13 cellular contexts compared by ENCODE assay signal in the genomic region with DNA sequence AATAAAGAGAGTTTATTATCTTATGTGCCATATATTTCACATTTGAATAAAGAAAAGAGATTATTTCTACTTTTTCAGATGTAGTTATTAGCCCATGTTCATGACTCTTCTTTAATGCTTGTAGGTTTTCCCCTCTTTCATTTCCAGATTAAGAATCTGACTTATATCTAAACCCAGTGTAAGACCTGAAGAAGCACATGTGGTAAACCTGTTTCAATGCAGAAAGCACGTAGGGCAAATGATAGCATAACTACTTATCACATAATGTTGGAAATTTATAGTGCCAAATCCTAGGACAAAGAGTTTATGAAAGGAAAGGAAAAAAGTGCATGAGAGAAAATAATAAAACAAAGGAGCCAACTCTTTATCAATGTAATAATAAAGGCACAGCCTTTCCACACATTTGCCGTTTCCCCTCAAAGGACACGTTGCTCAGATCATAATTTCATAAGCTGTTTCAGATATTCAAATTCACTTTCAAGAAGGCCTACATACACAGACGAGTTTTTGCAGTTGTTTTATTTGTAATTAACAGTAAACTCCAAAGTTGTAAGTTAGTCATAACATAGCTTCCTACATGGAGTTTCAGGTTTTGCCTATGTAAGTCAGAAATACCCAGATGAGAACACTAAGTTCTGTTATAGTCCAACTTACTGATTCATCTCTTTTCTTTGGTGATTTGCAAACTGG.
DNase-seq lines count a peak whose midpoint lies in the region; ATAC-seq and TF ChIP-seq lines count a peak whose summit lies in the region.
"Had no signal": no experiment of that assay in that cellular context is flagged by ENCODE, and none has a peak within 500 bp of the region (broad histone marks: within the 10 kb centered on the region; RNA-seq: fewer than 3 reads in every experiment).

No MANE protein-coding gene starts in this region.

- intact Hi-C loops in CD4-positive, alpha-beta memory T cell (cut with micrococcal nuclease) = no loop called here

- DNase-seq in GM12865 (ENCODE audit: low read depth) (peak; percentile 72), KG1 (lab: John Stamatoyannopoulos, UW) (no peak), NCI-H1105 (lab: John Stamatoyannopoulos, UW) (no peak)
- no peak for DNase-seq in stimulated activated CD8-positive, alpha-beta memory T cell treated with anti-CD3 and anti-CD28 coated beads, Interleukin-4, amount 100 ng/mL, for 48 hours
- no peak for DNase-seq in CD4-positive, alpha-beta memory T cell
- DNase-seq: CD4-positive, alpha-beta T cell; kidney; MG63; NCI-H82; T-helper 9 cell had no signal

- peak overlapping the region in 3 of 8 donors; percentile 20 to 43 (median 38) for H3K4me3 Mint-ChIP-seq in CD4-positive, alpha-beta memory T cell
- H3K4me3 Mint-ChIP-seq: CD4-positive, alpha-beta T cell had no signal

- H3K4me3 ChIP-seq in GM12865 (ENCODE audit: low read depth, low read length) = no peak overlapping the region
- H3K4me3 ChIP-seq in CD4-positive, alpha-beta memory T cell (ENCODE audit: low read length in 2 of 2) = no peak overlapping the region
- H3K4me3 ChIP-seq: MG63 had no signal

- TF ChIP-seq CTCF in GM12865 (IDR thresholded peaks at IDR 0.05; ENCODE audit: insufficient read depth, low read depth, low read length, missing control alignments) = no peak

- H3K9me3 Mint-ChIP-seq in CD4-positive, alpha-beta memory T cell = peaks cover 0 to under 1% (median 0%) of the 10 kb centered on the region in 8 donors
- H3K9me3 Mint-ChIP-seq: CD4-positive, alpha-beta T cell had no signal

- peaks cover 5 to 13% (median 10%) of the 10 kb centered on the region in 4 donors for H3K4me1 Mint-ChIP-seq in CD4-positive, alpha-beta memory T cell

- no peaks in the 10 kb centered on the region for H3K36me3 ChIP-seq in CD4-positive, alpha-beta memory T cell (ENCODE audit: insufficient read depth, low read length)
- H3K36me3 ChIP-seq: MG63 had no signal

- POLR2A ChIA-PET in CD4-positive, alpha-beta memory T cell (lab: Charles Lee; ENCODE audit: partially characterized antibody) = no interaction called here

- no peaks in the 10 kb centered on the region for H3K27me3 Mint-ChIP-seq in CD4-positive, alpha-beta memory T cell
- H3K27me3 Mint-ChIP-seq: CD4-positive, alpha-beta T cell had no signal

- no peaks in the 10 kb centered on the region for H3K36me3 Mint-ChIP-seq in CD4-positive, alpha-beta memory T cell

- no peaks in the 10 kb centered on the region for H3K27me3 ChIP-seq in CD4-positive, alpha-beta memory T cell (ENCODE audit: insufficient read depth, low read length)
- H3K27me3 ChIP-seq: MG63 had no signal

- no peaks in the 10 kb centered on the region for H3K4me1 ChIP-seq in CD4-positive, alpha-beta memory T cell (ENCODE audit: insufficient read depth, low read length)

- H3K9me3 ChIP-seq in CD4-positive, alpha-beta memory T cell (ENCODE audit: control insufficient read depth in 1 of 2, low read length in 2 of 2) = no peaks in the 10 kb centered on the region
- H3K9me3 ChIP-seq: MG63 had no signal

- no peak overlapping the region for H3K27ac ChIP-seq in CD4-positive, alpha-beta memory T cell (ENCODE audit: low read depth, low read length)

- CTCF ChIA-PET in CD4-positive, alpha-beta memory T cell (lab: Charles Lee; ENCODE audit: partially characterized antibody) = interaction anchor here (0.8 kb wide), 1 partner anchor 10 kb away, joined by 3 read pairs; no protein-coding TSS in a partner anchor

- ATAC-seq in GM19043 (IDR thresholded peaks at IDR 0.05; ENCODE audit: low read depth, unreplicated experiment) (peak; percentile 86), HG02678 (IDR thresholded peaks at IDR 0.05; ENCODE audit: unreplicated experiment) (peak; percentile 89), HG03520 (IDR thresholded peaks at IDR 0.05; ENCODE audit: unreplicated experiment) (peak; percentile 90)

- no peak overlapping the region for H3K27ac Mint-ChIP-seq in CD4-positive, alpha-beta memory T cell
- H3K27ac Mint-ChIP-seq: CD4-positive, alpha-beta T cell had no signal
